In the genomic region with DNA sequence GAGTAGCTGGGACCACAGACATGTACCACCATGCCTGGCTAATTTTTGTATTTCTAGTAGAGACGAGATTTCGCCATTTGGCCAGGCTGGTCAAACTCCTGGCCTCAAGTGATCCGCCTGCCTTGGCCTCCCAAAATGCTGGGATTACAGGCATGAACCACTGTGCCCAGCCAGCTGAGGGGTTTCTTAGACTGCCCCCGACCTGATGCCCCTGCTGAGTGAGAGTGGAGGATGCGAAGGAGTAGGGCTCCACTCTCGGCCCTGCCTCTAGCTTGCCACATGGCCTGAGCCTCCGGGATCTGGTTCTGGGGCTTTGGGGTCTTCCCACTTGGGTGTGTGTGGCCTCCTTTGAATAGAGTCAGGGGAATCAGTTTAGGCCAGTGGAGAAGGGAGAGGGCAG, we compare ENCODE assay signal across 30 cellular contexts. TPM values are rescaled to one million over a fixed set of nuclear protein-coding genes. Genes with fewer than 3 reads are reported as not detected.
"Had no signal": no experiment of that assay in that cellular context is flagged by ENCODE, and none has a peak within 500 bp of the region (broad histone marks: within the 10 kb centered on the region; RNA-seq: fewer than 3 reads in every experiment).

No MANE protein-coding gene starts in this region.

- H3K27ac Mint-ChIP-seq: naive thymus-derived CD8-positive, alpha-beta T cell; natural killer cell treated with Interleukin-12 subunit alpha and Interleukin-12 subunit beta and Interleukin-15 and Interleukin-18, amount 100 ng/mL, for 72 hours; nephron progenitor cell; stimulated activated memory B cell treated with anti-CD40 and anti-IgM and Interleukin-4, amounts not matched to agents 10 μg/mL and 1 μg/mL and 100 μg/mL, for 72 hours; stimulated activated naive CD8-positive, alpha-beta T cell treated with anti-CD3 and anti-CD28 coated beads, Interleukin-15, amount 100 ng/mL, for 72 hours; type B pancreatic cell had no signal

- H3K9me3 ChIP-seq: pancreas, psoas muscle, right lobe of liver, sigmoid colon, suprapubic skin, testis, tibial artery, transverse colon, upper lobe of right lung, uterus had no signal

- H3K27ac ChIP-seq: pancreas, psoas muscle, right lobe of liver, sigmoid colon, suprapubic skin, testis, tibial artery, transverse colon, upper lobe of right lung, uterus had no signal

- DNase-seq: naive B cell; naive thymus-derived CD8-positive, alpha-beta T cell; nephron progenitor cell; occipital lobe; pancreas; psoas muscle; right cardiac atrium; sigmoid colon; small intestine; stimulated activated CD4-positive, alpha-beta T cell treated with anti-CD3 and anti-CD28 coated beads, Interleukin-12 subunit alpha, Interleukin-12 subunit beta, amount 100 ng/mL, for 4 hours; stimulated activated CD4-positive, alpha-beta T cell treated with anti-CD3 and anti-CD28 coated beads, Interleukin-1b, Interleukin-23, amount 100 ng/mL, for 48 hours; stimulated activated CD4-positive, alpha-beta T cell treated with anti-CD3 and anti-CD28 coated beads, Interleukin-4, amount 100 ng/mL, for 1 hour; stimulated activated CD4-positive, alpha-beta T cell treated with anti-CD3 and anti-CD28 coated beads, Interleukin-4, amount 100 ng/mL, for 4 hours; stimulated activated CD8-positive, alpha-beta memory T cell treated with anti-CD3 and anti-CD28 coated beads, Interleukin-4, amount 100 ng/mL, for 48 hours; stimulated activated naive CD4-positive, alpha-beta T cell; stimulated activated naive CD8-positive, alpha-beta T cell treated with anti-CD3 and anti-CD28 coated beads, Interleukin-15, amount 100 ng/mL, for 72 hours; stimulated activated naive CD8-positive, alpha-beta T cell treated with anti-CD3 and anti-CD28 coated beads, Interleukin-15, Interleukin-2, amounts not matched to agents 100 U/mL and 50 U/mL, for 24 hours; substantia nigra; testis; tibial artery; transverse colon; upper lobe of right lung; uterus had no signal

- H3K36me3 Mint-ChIP-seq: naive B cell; naive thymus-derived CD8-positive, alpha-beta T cell; natural killer cell treated with Interleukin-12 subunit alpha and Interleukin-12 subunit beta and Interleukin-15 and Interleukin-18, amount 100 ng/mL, for 72 hours; stimulated activated memory B cell treated with anti-CD40 and anti-IgM and Interleukin-4, amounts not matched to agents 10 μg/mL and 1 μg/mL and 100 μg/mL, for 72 hours; type B pancreatic cell had no signal

- H3K4me1 Mint-ChIP-seq: naive B cell; stimulated activated memory B cell treated with anti-CD40 and anti-IgM and Interleukin-4, amounts not matched to agents 10 μg/mL and 1 μg/mL and 100 μg/mL, for 72 hours; stimulated activated naive CD8-positive, alpha-beta T cell treated with anti-CD3 and anti-CD28 coated beads, Interleukin-15, amount 100 ng/mL, for 72 hours had no signal

- H3K4me3 ChIP-seq: pancreas, psoas muscle, right lobe of liver, sigmoid colon, suprapubic skin, testis, tibial artery, transverse colon, upper lobe of right lung, uterus had no signal

- H3K36me3 ChIP-seq: pancreas, right lobe of liver, sigmoid colon, suprapubic skin, tibial artery, transverse colon, upper lobe of right lung, uterus had no signal

- H3K4me1 ChIP-seq: pancreas, psoas muscle, right lobe of liver, sigmoid colon, suprapubic skin, testis, tibial artery, transverse colon, upper lobe of right lung, uterus had no signal

- ATAC-seq: naive thymus-derived CD8-positive, alpha-beta T cell; natural killer cell treated with Interleukin-12 subunit alpha and Interleukin-12 subunit beta and Interleukin-15 and Interleukin-18, amount 100 ng/mL, for 72 hours; pancreas; psoas muscle; right cardiac atrium; right lobe of liver; stimulated activated memory B cell treated with anti-CD40 and anti-IgM and Interleukin-4, amounts not matched to agents 10 μg/mL and 1 μg/mL and 100 μg/mL, for 72 hours; stimulated activated naive CD8-positive, alpha-beta T cell treated with anti-CD3 and anti-CD28 coated beads, Interleukin-15, amount 100 ng/mL, for 72 hours; stimulated activated naive CD8-positive, alpha-beta T cell treated with anti-CD3 and anti-CD28 coated beads, Interleukin-15, Interleukin-2, amounts not matched to agents 100 U/mL and 50 U/mL, for 24 hours; upper lobe of right lung had no signal

- FAIRE-seq: pancreas, small intestine had no signal

- H3K27me3 ChIP-seq: pancreas, right lobe of liver, testis, uterus had no signal

- H3K9me3 Mint-ChIP-seq: naive B cell; naive thymus-derived CD8-positive, alpha-beta T cell; natural killer cell treated with Interleukin-12 subunit alpha and Interleukin-12 subunit beta and Interleukin-15 and Interleukin-18, amount 100 ng/mL, for 72 hours; nephron progenitor cell; neural crest cell; stimulated activated memory B cell treated with anti-CD40 and anti-IgM and Interleukin-4, amounts not matched to agents 10 μg/mL and 1 μg/mL and 100 μg/mL, for 72 hours; stimulated activated naive CD8-positive, alpha-beta T cell treated with anti-CD3 and anti-CD28 coated beads, Interleukin-15, amount 100 ng/mL, for 72 hours; type B pancreatic cell had no signal

- H3K4me3 Mint-ChIP-seq: naive thymus-derived CD8-positive, alpha-beta T cell; natural killer cell treated with Interleukin-12 subunit alpha and Interleukin-12 subunit beta and Interleukin-15 and Interleukin-18, amount 100 ng/mL, for 72 hours; nephron progenitor cell; neural crest cell; stimulated activated memory B cell treated with anti-CD40 and anti-IgM and Interleukin-4, amounts not matched to agents 10 μg/mL and 1 μg/mL and 100 μg/mL, for 72 hours; stimulated activated naive CD8-positive, alpha-beta T cell treated with anti-CD3 and anti-CD28 coated beads, Interleukin-15, amount 100 ng/mL, for 72 hours; type B pancreatic cell had no signal

RNA-seq across cellular contexts. Expression of a gene that starts 11.0 kb away (rescaled TPM):
- total RNA-seq: skeletal muscle tissue had no signal
- polyA plus RNA-seq: naive thymus-derived CD8-positive, alpha-beta T cell had no signal
